ENCODE assay signal across 8 cellular contexts in genomic region chr14:104827173-104828055, GRCh38. TPM values are rescaled to one million over a fixed set of nuclear protein-coding genes. Genes with fewer than 3 reads are reported as not detected.
DNase-seq lines count a peak whose midpoint lies in the region; ATAC-seq and TF ChIP-seq lines count a peak whose summit lies in the region.

No MANE protein-coding gene starts in this region.

- H3K9me3 Mint-ChIP-seq in activated CD4-positive, alpha-beta memory T cell treated with anti-CD3 and anti-CD28 coated beads for 36 hours = no peaks in the 10 kb centered on the region
- peaks cover 0 to 8% (median 0%) of the 10 kb centered on the region in 11 donors for H3K9me3 Mint-ChIP-seq in naive thymus-derived CD4-positive, alpha-beta T cell

- no peaks in the 10 kb centered on the region for H3K36me3 ChIP-seq in naive thymus-derived CD4-positive, alpha-beta T cell (ENCODE audit: control insufficient read depth in 2 of 3, insufficient read depth in 3 of 3, low read length in 3 of 3)
- H3K36me3 ChIP-seq in transverse colon = no peaks in the 10 kb centered on the region

- peak overlapping the region; percentile 40 for H3K4me3 ChIP-seq in naive thymus-derived CD4-positive, alpha-beta T cell (ENCODE audit: low read length)
- H3K4me3 ChIP-seq in transverse colon = peak overlapping the region; percentile 2 to 62 (median 42)

- POLR2A ChIA-PET in activated CD4-positive, alpha-beta memory T cell treated with anti-CD3 and anti-CD28 coated beads for 36 hours (lab: Charles Lee) = interaction anchor here (1.6 kb wide), 1 partner anchor 74 kb away, joined by 5 read pairs; the partner anchor contains the start of gene SIVA1
- POLR2A ChIA-PET in naive thymus-derived CD4-positive, alpha-beta T cell (lab: Charles Lee) = interaction anchor here (1.3 to 2.8 kb wide), 3 partner anchors 27 to 74 kb away, joined by 4 to 12 read pairs (median 6); partner anchors contain the start of genes SIVA1 and ZBTB42

- TF ChIP-seq POLR2A in transverse colon (IDR thresholded peaks at IDR 0.05) = no peak

- WGBS in transverse colon (ENCODE audit: low coverage in 1 of 2), 2 donors = 11% methylated on average over 35 of the region's 39 CpGs; no CpG with 5 or more reads in 1 of the 2 donors

- no peaks in the 10 kb centered on the region for H3K27me3 ChIP-seq in naive thymus-derived CD4-positive, alpha-beta T cell (ENCODE audit: control insufficient read depth in 2 of 2, insufficient read depth in 2 of 2, low read length in 2 of 2)
- no peaks in the 10 kb centered on the region for H3K27me3 ChIP-seq in transverse colon

- peaks cover 10 to 12% of the 10 kb centered on the region in 2 donors for H3K4me1 ChIP-seq in naive thymus-derived CD4-positive, alpha-beta T cell (ENCODE audit: control insufficient read depth in 2 of 2, insufficient read depth in 2 of 2, low read length in 2 of 2)
- peaks cover 12 to 23% (median 22%) of the 10 kb centered on the region in 4 donors for H3K4me1 ChIP-seq in transverse colon

- TF ChIP-seq EP300 in transverse colon (IDR thresholded peaks at IDR 0.05; ENCODE audit: low read depth) = no peak

- TF ChIP-seq CTCF in 22Rv1 (IDR thresholded peaks at IDR 0.05) (peak; percentile 35), GM13976 (IDR thresholded peaks at IDR 0.05; ENCODE audit: borderline replicate concordance, control extremely low read depth, extremely low read depth, insufficient read depth, missing control alignments) (peak; percentile 36), transverse colon (IDR thresholded peaks at IDR 0.05) (peak; percentile 41 to 78 (median 51))

- no peak overlapping the region for H3K27ac ChIP-seq in 22Rv1
- no peak overlapping the region for H3K27ac ChIP-seq in naive thymus-derived CD4-positive, alpha-beta T cell (ENCODE audit: low read depth, low read length)
- H3K27ac ChIP-seq in transverse colon = peak overlapping the region; percentile 40 to 65 (median 59)

- CTCF ChIA-PET in activated CD4-positive, alpha-beta memory T cell treated with anti-CD3 and anti-CD28 coated beads for 36 hours (lab: Charles Lee) = interaction anchor here (1.4 to 3.5 kb wide), 4 partner anchors 15 to 74 kb away, joined by 4 to 99 read pairs (median 12); partner anchors contain the start of gene SIVA1
- CTCF ChIA-PET in naive thymus-derived CD4-positive, alpha-beta T cell (lab: Charles Lee) = interaction anchor here (1.0 to 2.4 kb wide), 4 partner anchors 59 to 75 kb away, joined by 3 to 26 read pairs (median 6); partner anchors contain the start of gene SIVA1

- H3K9me3 ChIP-seq in naive thymus-derived CD4-positive, alpha-beta T cell (ENCODE audit: control insufficient read depth in 2 of 3, low read length in 3 of 3) = no peaks in the 10 kb centered on the region
- no peaks in the 10 kb centered on the region for H3K9me3 ChIP-seq in transverse colon

- intact Hi-C loops in activated CD4-positive, alpha-beta memory T cell treated with anti-CD3 and anti-CD28 coated beads for 36 hours (cut with micrococcal nuclease) = loop anchor here (2.0 kb wide), 2 partner anchors 31 to 105 kb away; no protein-coding TSS in a partner anchor
- intact Hi-C loops in naive thymus-derived CD4-positive, alpha-beta T cell (cut with micrococcal nuclease) = loop anchor here (1.0 kb wide), 3 partner anchors 38 to 49 kb away; partner anchors contain the start of gene CEP170B (in 2 of the 2)
- intact Hi-C loops in transverse colon (cut with DNase I; ENCODE audit: low total_unique reads) = loop anchor here (5.0 kb wide), 1 partner anchor 60 kb away; no protein-coding TSS in a partner anchor

- peak; percentile 73 for ATAC-seq in naive thymus-derived CD4-positive, alpha-beta T cell

- peak overlapping the region; percentile 64 for H3K4me3 Mint-ChIP-seq in activated CD4-positive, alpha-beta memory T cell treated with anti-CD3 and anti-CD28 coated beads for 36 hours
- peak overlapping the region; percentile 73 to 88 (median 82) for H3K4me3 Mint-ChIP-seq in naive thymus-derived CD4-positive, alpha-beta T cell

- DNase-seq in GM13976 (ENCODE audit: low spot score) (peak; percentile 83), NCI-H524 (lab: John Stamatoyannopoulos, UW) (peak; percentile 53 to 77), epidermal melanocyte (ENCODE audit: insufficient read length, low spot score) (peak; percentile 57), transverse colon (peak; percentile 62), cortex of kidney (lab: John Stamatoyannopoulos, UW) (no peak)
- peak; percentile 69 for DNase-seq in activated CD4-positive, alpha-beta memory T cell treated with anti-CD3 and anti-CD28 coated beads for 36 hours
- peak; percentile 35 to 63 (median 54) for DNase-seq in naive thymus-derived CD4-positive, alpha-beta T cell

- H3K27me3 Mint-ChIP-seq in activated CD4-positive, alpha-beta memory T cell treated with anti-CD3 and anti-CD28 coated beads for 36 hours = peaks cover 6% of the 10 kb centered on the region
- peaks cover 0 to 35% (median 0%) of the 10 kb centered on the region in 5 donors for H3K27me3 Mint-ChIP-seq in naive thymus-derived CD4-positive, alpha-beta T cell

- peaks cover 17% of the 10 kb centered on the region for H3K4me1 Mint-ChIP-seq in activated CD4-positive, alpha-beta memory T cell treated with anti-CD3 and anti-CD28 coated beads for 36 hours (ENCODE audit: low read depth)
- peaks cover 12 to 26% (median 15%) of the 10 kb centered on the region in 7 donors for H3K4me1 Mint-ChIP-seq in naive thymus-derived CD4-positive, alpha-beta T cell

- no peak overlapping the region for H3K27ac Mint-ChIP-seq in activated CD4-positive, alpha-beta memory T cell treated with anti-CD3 and anti-CD28 coated beads for 36 hours
- H3K27ac Mint-ChIP-seq in naive thymus-derived CD4-positive, alpha-beta T cell = peak overlapping the region in 2 of 9 donors; percentile 28 to 74

- in situ Hi-C loops in GM13976 (cut with MboI; ENCODE audit: low sequenced_read_pairs, unreplicated experiment) (loop anchor here (5.0 kb wide), 1 partner anchor 55 kb away; no protein-coding TSS in a partner anchor), transverse colon (cut with MboI; ENCODE audit: low pct_ligation_motif_present in 1 of 4, low pct_unique_long_range_greater_than_20kb in 1 of 4, low sequenced_read_pairs in 3 of 4) (loop anchor here in 2 of 4 donors (10.0 kb wide), 1 partner anchor 63 kb away; no protein-coding TSS in a partner anchor)

- H3K36me3 Mint-ChIP-seq in activated CD4-positive, alpha-beta memory T cell treated with anti-CD3 and anti-CD28 coated beads for 36 hours = no peaks in the 10 kb centered on the region
- peaks cover 0 to 7% (median 0%) of the 10 kb centered on the region in 5 donors for H3K36me3 Mint-ChIP-seq in naive thymus-derived CD4-positive, alpha-beta T cell

RNA-seq across cellular contexts. Expression of gene ZBTB42, which starts 26.5 kb away (rescaled TPM):
- 1 to 10 TPM; 3.1 to 3.4 TPM for total RNA-seq in activated CD4-positive, alpha-beta memory T cell treated with anti-CD3 and anti-CD28 coated beads for 36 hours
- 10 to 100 TPM in 1 of 5 experiments, 1 to 10 TPM in 4; 3.5 to 11.3 (median 5.5) TPM for total RNA-seq in naive thymus-derived CD4-positive, alpha-beta T cell
- polyA plus RNA-seq in naive thymus-derived CD4-positive, alpha-beta T cell = 1 to 10 TPM; 2.1 TPM
- total RNA-seq in transverse colon = 10 to 100 TPM in 2 of 4 donors, 1 to 10 TPM in 2; 5.9 to 24.3 (median 11.7) TPM

RNA-seq across cellular contexts. Expression of gene AKT1, which starts 31.9 kb away (rescaled TPM):
- total RNA-seq in activated CD4-positive, alpha-beta memory T cell treated with anti-CD3 and anti-CD28 coated beads for 36 hours = 100 to 1,000 TPM; 131 to 133 TPM
- 100 to 1,000 TPM in 1 of 5 experiments, 10 to 100 TPM in 4; 70.4 to 131 (median 88.9) TPM for total RNA-seq in naive thymus-derived CD4-positive, alpha-beta T cell
- 10 to 100 TPM in 1 of 2 donors, 1 to 10 TPM in 1; 6.8 to 12.3 TPM for polyA plus RNA-seq in naive thymus-derived CD4-positive, alpha-beta T cell
- total RNA-seq in transverse colon = 100 to 1,000 TPM in 3 of 4 donors, 10 to 100 TPM in 1; 85.4 to 310 (median 136) TPM

RNA-seq across cellular contexts. Expression of gene CEP170B, which starts 37.7 kb away (rescaled TPM):
- total RNA-seq in activated CD4-positive, alpha-beta memory T cell treated with anti-CD3 and anti-CD28 coated beads for 36 hours = 1 to 10 TPM; 5.2 to 5.3 TPM
- 1 to 10 TPM in 4 of 5 experiments, under 1 TPM in 1; 1.00 to 4.1 (median 2.5) TPM for total RNA-seq in naive thymus-derived CD4-positive, alpha-beta T cell
- polyA plus RNA-seq in naive thymus-derived CD4-positive, alpha-beta T cell = under 1 TPM; 0.05 TPM
- 100 to 1,000 TPM in 2 of 4 donors, 10 to 100 TPM in 2; 56.0 to 195 (median 109) TPM for total RNA-seq in transverse colon

Comparison
In these comparisons a context has a peak if more than half of its experiments do, and no peak if none do; other contexts are left out.
1. H3K27ac ChIP-seq: peak in transverse colon (4 of 4); none in 22Rv1 (single experiment) and naive thymus-derived CD4-positive, alpha-beta T cell (single experiment).
2. RNA of gene CEP170B, which starts 37.7 kb away (total RNA-seq): 56.0 to 195 TPM in transverse colon; 5.2 to 5.3 TPM in activated CD4-positive, alpha-beta memory T cell treated with anti-CD3 and anti-CD28 coated beads for 36 hours and 1.00 to 4.1 TPM in naive thymus-derived CD4-positive, alpha-beta T cell; every median in the first group is over 4 times any median in the second.
3. Peak in every context shown above with its lines, with median percentiles within 50 percentile points of each other: CTCF ChIP-seq.